12 cellular contexts compared by ENCODE assay signal in genomic region chr4:109690690-109691410, GRCh38. TPM values are rescaled to one million over a fixed set of nuclear protein-coding genes. Genes with fewer than 3 reads are reported as not detected.
DNase-seq lines count a peak whose midpoint lies in the region; ATAC-seq, FAIRE-seq and TF ChIP-seq lines count a peak whose summit lies in the region.
"Had no signal": no experiment of that assay in that cellular context is flagged by ENCODE, and none has a peak within 500 bp of the region (broad histone marks: within the 10 kb centered on the region; RNA-seq: fewer than 3 reads in every experiment).

No MANE protein-coding gene starts in this region.

- H3K27ac ChIP-seq in A673 (ENCODE audit: low read depth, low read length, poor library complexity, severe bottlenecking) (no peak overlapping the region), lower lobe of right lung (no peak overlapping the region)
- H3K27ac ChIP-seq: thoracic aorta had no signal

- H3K9me3 ChIP-seq in A673 (ENCODE audit: low read depth, low read length, poor library complexity, severe bottlenecking) (no peaks in the 10 kb centered on the region), lower lobe of right lung (no peaks in the 10 kb centered on the region)
- H3K9me3 ChIP-seq: thoracic aorta had no signal

- H3K9me3 Mint-ChIP-seq in activated naive CD8-positive, alpha-beta T cell treated with anti-CD3 and anti-CD28 coated beads, Interleukin-2, amount 10 ng/mL, durations not matched to agents 7 days and 5 days: no peaks in the 10 kb centered on the region

- ATAC-seq in GM21367 (IDR thresholded peaks at IDR 0.05; ENCODE audit: unreplicated experiment) (peak; percentile 89), HG03135 (IDR thresholded peaks at IDR 0.05; ENCODE audit: unreplicated experiment) (peak; percentile 90), lower lobe of right lung (no peak)
- ATAC-seq in activated naive CD8-positive, alpha-beta T cell treated with anti-CD3 and anti-CD28 coated beads, Interleukin-2, amount 10 ng/mL, durations not matched to agents 7 days and 5 days (ENCODE audit: low read depth): peak; percentile 90

- peak overlapping the region; percentile 32 for H3K4me3 Mint-ChIP-seq in activated naive CD8-positive, alpha-beta T cell treated with anti-CD3 and anti-CD28 coated beads, Interleukin-2, amount 10 ng/mL, durations not matched to agents 7 days and 5 days

- H3K4me3 ChIP-seq in A673 (ENCODE audit: low read depth, low read length, poor library complexity, severe bottlenecking) (no peak overlapping the region), lower lobe of right lung (no peak overlapping the region)
- H3K4me3 ChIP-seq: smooth muscle cell, thoracic aorta had no signal

- H3K27me3 ChIP-seq in A673 (replicated peaks; ENCODE audit: insufficient read depth, low read depth, low read length, poor library complexity) (no peaks in the 10 kb centered on the region), lower lobe of right lung (ENCODE audit: low read depth) (no peaks in the 10 kb centered on the region)

- peaks cover 54% of the 10 kb centered on the region for H3K36me3 Mint-ChIP-seq in activated naive CD8-positive, alpha-beta T cell treated with anti-CD3 and anti-CD28 coated beads, Interleukin-2, amount 10 ng/mL, durations not matched to agents 7 days and 5 days

- CTCF ChIA-PET in A673 (lab: Charles Lee): no interaction called here

- BruUV-seq in A673 (replicated peaks; lab: Mats Ljungman, UMichigan): no TSS peak

- H3K36me3 ChIP-seq in A673 (ENCODE audit: insufficient read depth, low read length, poor library complexity, severe bottlenecking) (peaks cover 49% of the 10 kb centered on the region), lower lobe of right lung (peaks cover 80% of the 10 kb centered on the region)

- intact Hi-C loops in A673 (cut with micrococcal nuclease; ENCODE audit: unreplicated experiment) (no loop called here), lower lobe of right lung (cut with DNase I) (no loop called here)

- DNase-seq in GM18507 (ENCODE audit: extremely low spot score, insufficient read length, low read depth) (no peak), GM19240 (ENCODE audit: insufficient read length, low spot score) (no peak), A673 (ENCODE audit: low spot score) (no peak), lower lobe of right lung (no peak), NCI-H774 (lab: John Stamatoyannopoulos, UW) (no peak)
- DNase-seq in activated naive CD8-positive, alpha-beta T cell treated with anti-CD3 and anti-CD28 coated beads, Interleukin-2, amount 10 ng/mL, durations not matched to agents 7 days and 5 days: no peak
- DNase-seq: DMS79, T1000 had no signal

- POLR2A ChIA-PET in activated naive CD8-positive, alpha-beta T cell treated with anti-CD3 and anti-CD28 coated beads, Interleukin-2, amount 10 ng/mL, durations not matched to agents 7 days and 5 days (lab: Charles Lee): interaction anchor here (1.2 to 2.8 kb wide), 3 partner anchors 11 to 130 kb away, joined by 3 to 25 read pairs (median 8); partner anchors contain the start of genes CASP6 and MCUB
- POLR2A ChIA-PET in A673 (lab: Charles Lee; ENCODE audit: low non-redundant PET): no interaction called here

- no peaks in the 10 kb centered on the region for H3K27me3 Mint-ChIP-seq in activated naive CD8-positive, alpha-beta T cell treated with anti-CD3 and anti-CD28 coated beads, Interleukin-2, amount 10 ng/mL, durations not matched to agents 7 days and 5 days

- FAIRE-seq in GM18507 (lab: Jason Lieb, UNC): peak; percentile 67

- peak overlapping the region; percentile 81 for H3K27ac Mint-ChIP-seq in activated naive CD8-positive, alpha-beta T cell treated with anti-CD3 and anti-CD28 coated beads, Interleukin-2, amount 10 ng/mL, durations not matched to agents 7 days and 5 days

- no peak for TF ChIP-seq CTCF in A673 (conservative IDR thresholded peaks at IDR 0.05; ENCODE audit: low read depth, low read length)
- no peak for TF ChIP-seq CTCF in lower lobe of right lung (IDR thresholded peaks at IDR 0.05)

- peaks cover 24% of the 10 kb centered on the region for H3K4me1 Mint-ChIP-seq in activated naive CD8-positive, alpha-beta T cell treated with anti-CD3 and anti-CD28 coated beads, Interleukin-2, amount 10 ng/mL, durations not matched to agents 7 days and 5 days

- H3K4me1 ChIP-seq in A673 (ENCODE audit: insufficient read depth, low read length, poor library complexity, severe bottlenecking): no peaks in the 10 kb centered on the region
- H3K4me1 ChIP-seq in lower lobe of right lung: no peaks in the 10 kb centered on the region

RNA-seq across cellular contexts. Expression of gene CASP6, which starts 12.4 kb away (rescaled TPM):
- 10 to 100 TPM; 25.5 to 35.5 TPM for total RNA-seq in activated naive CD8-positive, alpha-beta T cell treated with anti-CD3 and anti-CD28 coated beads, Interleukin-2, amount 10 ng/mL, durations not matched to agents 7 days and 5 days
- 30.5 and 33.0 TPM in 2 replicates for total RNA-seq in A673 (2021)
- total RNA-seq in lower lobe of right lung: 22.5 TPM

RNA-seq across cellular contexts. Expression of gene PLA2G12A, which starts 39.0 kb away (rescaled TPM):
- 10 to 100 TPM; 15.7 to 16.4 TPM for total RNA-seq in activated naive CD8-positive, alpha-beta T cell treated with anti-CD3 and anti-CD28 coated beads, Interleukin-2, amount 10 ng/mL, durations not matched to agents 7 days and 5 days
- total RNA-seq in A673 (2021) (34.5 and 36.9 TPM in 2 replicates), lower lobe of right lung (32.0 TPM)

Comparison
In these comparisons a context has a peak if more than half of its experiments do, and no peak if none do; other contexts are left out.
1. ATAC-seq: peak in GM21367 (single experiment), HG03135 (single experiment) and activated naive CD8-positive, alpha-beta T cell treated with anti-CD3 and anti-CD28 coated beads, Interleukin-2, amount 10 ng/mL, durations not matched to agents 7 days and 5 days (single experiment); none in lower lobe of right lung (0 of 2).